ENCODE assay signal across 1 cellular context in genomic region chr2:85344356-85344954, GRCh38.
TF ChIP-seq lines count a peak whose summit lies in the region.

No MANE protein-coding gene starts in this region.

TF ChIP-seq in K562, 482 proteins besides CTCF, POLR2A, EP300 and RAD21:
- TF ChIP-seq RNF219 (CRISPR knock-in tag; IDR thresholded peaks at IDR 0.05) (no peak), ETV6 (IDR thresholded peaks at IDR 0.05; ENCODE audit: borderline replicate concordance in 1 of 2, low read depth in 2 of 2, low read length in 1 of 2) (no peak), ETV6 (CRISPR knock-in tag; IDR thresholded peaks at IDR 0.05; ENCODE audit: borderline replicate concordance) (no peak), DLX4 (CRISPR knock-in tag; IDR thresholded peaks at IDR 0.05) (no peak), SNAPC5 (CRISPR knock-in tag; IDR thresholded peaks at IDR 0.05) (no peak), ZNF592 (IDR thresholded peaks at IDR 0.05) (no peak), KDM1A (IDR thresholded peaks at IDR 0.05) (no peak), STAT5A (IDR thresholded peaks at IDR 0.05; ENCODE audit: borderline replicate concordance, low read length) (no peak), ZBTB9 (CRISPR knock-in tag; IDR thresholded peaks at IDR 0.05) (no peak), PREB (CRISPR knock-in tag; IDR thresholded peaks at IDR 0.05) (no peak), RBFOX2 (IDR thresholded peaks at IDR 0.05; ENCODE audit: low read depth, low read length) (no peak), GTF2A2 (tag; IDR thresholded peaks at IDR 0.05) (no peak), ZNF12 (CRISPR knock-in tag; IDR thresholded peaks at IDR 0.05) (no peak), ARID1B (IDR thresholded peaks at IDR 0.05) (no peak), GATAD2B (IDR thresholded peaks at IDR 0.05; ENCODE audit: borderline replicate concordance) (no peak), SMARCE1 (IDR thresholded peaks at IDR 0.05) (no peak), NR1H2 (CRISPR knock-in tag; IDR thresholded peaks at IDR 0.05) (no peak), ZNF586 (CRISPR knock-in tag; conservative IDR thresholded peaks at IDR 0.05) (no peak), ZNF695 (CRISPR knock-in tag; IDR thresholded peaks at IDR 0.05) (no peak)
TF ChIP-seq in K562: peak in this region for 0.
